8 cellular contexts compared by ENCODE assay signal in the genomic region with DNA sequence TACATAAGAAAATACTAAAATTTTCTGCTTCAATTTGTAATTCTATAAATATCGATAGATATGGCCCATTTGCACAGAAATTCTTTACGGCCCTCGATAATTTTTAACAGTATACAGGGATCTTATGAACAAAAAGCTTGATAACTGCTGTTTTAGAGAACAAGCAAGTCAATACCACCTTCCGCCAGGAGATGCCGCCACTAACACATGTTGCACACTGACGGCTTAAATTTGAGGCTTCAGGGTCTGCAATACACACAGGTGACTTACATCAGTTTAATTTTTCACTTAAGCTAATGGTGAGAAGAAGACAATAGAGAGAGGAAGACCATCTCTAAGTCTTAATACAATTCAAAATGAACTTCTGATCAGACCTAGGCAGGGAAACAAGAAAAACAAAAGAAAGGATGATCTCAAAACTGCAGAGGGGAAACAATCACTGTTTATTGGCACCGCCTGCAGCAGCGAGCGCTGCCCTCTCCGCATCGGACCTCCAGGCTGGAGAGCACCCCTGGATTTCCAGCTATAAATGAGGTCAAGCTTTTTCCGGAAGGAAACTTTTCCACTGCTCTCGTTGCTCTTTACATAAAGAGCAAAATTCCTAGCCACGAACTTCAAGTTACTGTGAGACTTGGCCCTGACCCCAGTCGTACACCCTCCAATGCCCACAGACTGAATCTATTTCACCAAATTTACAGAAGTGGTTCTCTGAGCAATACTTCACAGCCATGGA. TPM values are rescaled to one million over a fixed set of nuclear protein-coding genes. Genes with fewer than 3 reads are reported as not detected.
DNase-seq lines count a peak whose midpoint lies in the region; ATAC-seq and TF ChIP-seq lines count a peak whose summit lies in the region.

No MANE protein-coding gene starts in this region.

- ATAC-seq in HG02642 (IDR thresholded peaks at IDR 0.05; ENCODE audit: poor library complexity, unreplicated experiment) (peak; percentile 60), left lobe of liver (peak; percentile 81)

- DNase-seq in GM10266 (ENCODE audit: extremely low spot score) (peak; percentile 36), NCI-H2081 treated with DMSO at 0.1 percent for 48 hours (lab: John Stamatoyannopoulos, UW) (peak; percentile 21), UCSD-AML1 (lab: John Stamatoyannopoulos, UW; ENCODE audit: unreplicated experiment) (peak; percentile 49), caudate nucleus (lab: John Stamatoyannopoulos, UW) (peak in 47 of 61 donors; percentile 2 to 88 (median 17)), left lobe of liver (ENCODE audit: low spot score) (no peak)
- DNase-seq in stimulated activated CD8-positive, alpha-beta memory T cell treated with anti-CD3 and anti-CD28 coated beads, Interleukin-15, amount 100 ng/mL, for 1 hour (ENCODE audit: low read depth): peak; percentile 28
- DNase-seq in NK-92 treated with Interleukin-12 subunit alpha and Interleukin-12 subunit beta, amount 100 ng/mL, for 24 hours (lab: John Stamatoyannopoulos, UW): no peak

- peak; percentile 81 for TF ChIP-seq CTCF in GM10266 (IDR thresholded peaks at IDR 0.05; ENCODE audit: control insufficient read depth, insufficient read depth, low read depth, missing control alignments)

- no peak overlapping the region for H3K27ac ChIP-seq in caudate nucleus (ENCODE audit: low read depth, low read length)

RNA-seq across cellular contexts. Expression of a gene that starts 53.9 kb away (rescaled TPM):
- not detected for total RNA-seq in left lobe of liver

Comparison
In these comparisons a context has a peak if more than half of its experiments do, and no peak if none do; other contexts are left out.
1. DNase-seq: peak in GM10266 (single experiment), NCI-H2081 treated with DMSO at 0.1 percent for 48 hours (single experiment), UCSD-AML1 (single experiment), caudate nucleus (47 of 61) and stimulated activated CD8-positive, alpha-beta memory T cell treated with anti-CD3 and anti-CD28 coated beads, Interleukin-15, amount 100 ng/mL, for 1 hour (single experiment); none in left lobe of liver (single experiment) and NK-92 treated with Interleukin-12 subunit alpha and Interleukin-12 subunit beta, amount 100 ng/mL, for 24 hours (single experiment).